8 cellular contexts compared by ENCODE assay signal in genomic region chr7:149495785-149496641, GRCh38. TPM values are rescaled to one million over a fixed set of nuclear protein-coding genes. Genes with fewer than 3 reads are reported as not detected.
DNase-seq lines count a peak whose midpoint lies in the region; ATAC-seq, FAIRE-seq and TF ChIP-seq lines count a peak whose summit lies in the region.

No MANE protein-coding gene starts in this region.

- H3K27ac ChIP-seq in gastroesophageal sphincter (peak overlapping the region in 3 of 4 donors; percentile 92 to 95 (median 94)), pancreas (no peak overlapping the region)

- H3K9me3 ChIP-seq in gastroesophageal sphincter (no peaks in the 10 kb centered on the region), pancreas (no peaks in the 10 kb centered on the region)

- no peak for FAIRE-seq in pancreas (lab: Jason Lieb, UNC)

- H3K27me3 ChIP-seq in BJ (ENCODE audit: control insufficient read depth, insufficient read depth, low read length) (peaks cover 5% of the 10 kb centered on the region), gastroesophageal sphincter (no peaks in the 10 kb centered on the region), pancreas (no peaks in the 10 kb centered on the region)

- WGBS in gastroesophageal sphincter (ENCODE audit: low coverage in 1 of 2), 2 donors, result 34 to 36% methylated on average over 8 to 11 of the region's 13 CpGs
- 40 to 45% methylated on average over 10 to 12 of the region's 13 CpGs for WGBS in pancreas, 2 donors

- no peak for ATAC-seq in gastroesophageal sphincter
- ATAC-seq in pancreas, result peak in 2 of 4 donors; percentile 8 to 39
- no peak for ATAC-seq in GM18520 (IDR thresholded peaks at IDR 0.05; ENCODE audit: unreplicated experiment)
- ATAC-seq in HG02938 (IDR thresholded peaks at IDR 0.05; ENCODE audit: unreplicated experiment), result no peak
- no peak for ATAC-seq in GM21390 (IDR thresholded peaks at IDR 0.05; ENCODE audit: unreplicated experiment)

- DNase-seq in BJ (ENCODE audit: low read depth), result no peak
- peak in 63 of 76 experiments; percentile 0 to 67 (median 26) for DNase-seq in HUDEP-2 (lab: John Stamatoyannopoulos, UW; ENCODE audit: unreplicated experiment in 76 of 76)
- DNase-seq in activated CD4-positive, alpha-beta T cell treated with anti-CD3 and anti-CD28 coated beads, Interleukin-2, amount 50 U/mL, for 48 hours, result peak; percentile 24 to 26
- peak in 4 of 6 donors; percentile 32 to 77 (median 48) for DNase-seq in pancreas

- TF ChIP-seq CTCF in BJ (IDR thresholded peaks at IDR 0.05; ENCODE audit: insufficient read depth, low read depth, low read length) (no peak), gastroesophageal sphincter (IDR thresholded peaks at IDR 0.05) (no peak), pancreas (IDR thresholded peaks at IDR 0.05) (no peak)

- H3K36me3 ChIP-seq in BJ (ENCODE audit: control insufficient read depth, insufficient read depth, low read length), result peaks cover 15% of the 10 kb centered on the region
- H3K36me3 ChIP-seq in gastroesophageal sphincter, result peaks cover 0 to 33% of the 10 kb centered on the region in 2 donors
- peaks cover 0 to 23% (median 19%) of the 10 kb centered on the region in 3 donors for H3K36me3 ChIP-seq in pancreas

- no peak for TF ChIP-seq EP300 in gastroesophageal sphincter (IDR thresholded peaks at IDR 0.05)

- CTCF ChIA-PET in BJ (lab: Yijun Ruan, JAX), result interaction anchor here (0.9 to 2.9 kb wide), 9 partner anchors 10 to 349 kb away, joined by 3 to 13 read pairs (median 4); partner anchors contain the start of genes ZNF398 and ZNF777

- H3K4me3 ChIP-seq in BJ (ENCODE audit: low read depth, low read length) (peak overlapping the region; percentile 61), gastroesophageal sphincter (peak overlapping the region; percentile 88 to 99), pancreas (peak overlapping the region in 3 of 4 donors; percentile 70 to 80 (median 70))

- H3K4me1 ChIP-seq in gastroesophageal sphincter (peaks cover 0 to 26% (median 13%) of the 10 kb centered on the region in 3 donors), pancreas (peaks cover 0 to 15% (median 0%) of the 10 kb centered on the region in 3 donors)

- intact Hi-C loops in pancreas (cut with DNase I), result no loop called here

- no peak for TF ChIP-seq POLR2A in gastroesophageal sphincter (IDR thresholded peaks at IDR 0.05)

- POLR2A ChIA-PET in BJ (lab: Charles Lee), result interaction anchor here (0.6 kb wide), 1 partner anchor 130 kb away, joined by 3 read pairs; no protein-coding TSS in a partner anchor

RNA-seq across cellular contexts. Expression of gene ZNF746, which starts 1.6 kb away (rescaled TPM):
- 4.4 and 5.4 TPM in 2 replicates for polyA plus RNA-seq in BJ (2011; rRNA removed)
- polyA minus RNA-seq in BJ (2011; rRNA and poly(A)+ RNA removed), result 8.7 and 11.8 TPM in 2 replicates
- 10 to 100 TPM; 17.2 to 26.4 (median 22.6) TPM for total RNA-seq in gastroesophageal sphincter
- total RNA-seq in pancreas, result 10 to 100 TPM in 1 of 6 donors, 1 to 10 TPM in 5; 6.3 to 10.9 (median 6.4) TPM
- 1 to 10 TPM; 9.5 to 9.8 TPM for polyA plus RNA-seq in pancreas

RNA-seq across cellular contexts. Expression of gene ZNF777, which starts 35.2 kb away (rescaled TPM):
- 3.8 and 4.4 TPM in 2 replicates for polyA plus RNA-seq in BJ (2011; rRNA removed)
- 3.9 TPM in 2 replicates for polyA minus RNA-seq in BJ (2011; rRNA and poly(A)+ RNA removed)
- 10 to 100 TPM in 1 of 4 donors, 1 to 10 TPM in 3; 6.1 to 16.1 (median 9.9) TPM for total RNA-seq in gastroesophageal sphincter
- 1 to 10 TPM; 4.0 to 8.0 (median 6.1) TPM for total RNA-seq in pancreas
- polyA plus RNA-seq in pancreas, result 1 to 10 TPM; 5.3 to 7.3 TPM

Comparison
In these comparisons a context has a peak if more than half of its experiments do, and no peak if none do; other contexts are left out.
1. H3K27ac ChIP-seq: peak in gastroesophageal sphincter (3 of 4); none in pancreas (0 of 4).
2. Peak in every context shown above with its lines, with median percentiles within 50 percentile points of each other: H3K4me3 ChIP-seq.